17 cellular contexts compared by ENCODE assay signal in the genomic region with DNA sequence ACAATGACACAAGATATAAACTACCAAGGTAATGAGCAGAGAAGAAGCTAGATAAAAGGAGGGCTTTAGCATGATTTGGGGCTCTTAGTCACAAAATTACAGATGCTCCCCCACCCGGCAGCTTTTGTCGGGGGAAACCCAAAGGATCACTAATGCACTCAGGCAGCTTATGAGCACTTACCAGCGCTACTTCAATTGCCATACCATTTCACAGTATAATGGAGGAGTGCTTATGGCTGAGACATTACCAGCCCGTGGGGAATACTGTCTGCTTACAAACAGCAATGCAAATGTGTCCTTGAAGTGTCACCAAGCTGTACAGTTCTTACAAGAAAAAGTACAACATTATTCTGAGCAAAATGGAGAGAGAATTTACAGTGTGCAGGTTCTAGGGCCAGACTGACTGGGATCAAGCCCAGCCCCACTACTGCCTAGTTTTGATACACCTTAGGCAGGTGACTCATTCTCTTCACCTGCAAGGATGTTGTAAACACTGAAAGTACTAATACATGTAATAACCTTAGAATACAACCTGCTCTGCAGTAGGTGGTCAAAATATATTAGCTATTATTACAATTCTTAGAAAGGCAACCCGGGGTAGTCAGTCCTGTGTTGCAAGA. TPM values are rescaled to one million over a fixed set of nuclear protein-coding genes. Genes with fewer than 3 reads are reported as not detected.
DNase-seq lines count a peak whose midpoint lies in the region; FAIRE-seq and TF ChIP-seq lines count a peak whose summit lies in the region.
"Had no signal": no experiment of that assay in that cellular context is flagged by ENCODE, and none has a peak within 500 bp of the region (broad histone marks: within the 10 kb centered on the region; RNA-seq: fewer than 3 reads in every experiment).

No MANE protein-coding gene starts in this region.

- DNase-seq in NCI-H1436 treated with DMSO at 0.1 percent for 48 hours (lab: John Stamatoyannopoulos, UW) (peak; percentile 94), MCF 10A (ENCODE audit: unreplicated experiment) (peak; percentile 63), GM19240 (ENCODE audit: insufficient read length, low spot score) (no peak), glomerular visceral epithelial cell (ENCODE audit: extremely low spot score) (no peak), frontal cortex (ENCODE audit: low spot score in 2 of 2) (no peak)
- DNase-seq in stimulated activated CD4-positive, alpha-beta T cell treated with anti-CD3 and anti-CD28 coated beads, Interleukin-2, amount 100 ng/mL, for 48 hours, result no peak
- DNase-seq: activated T-cell treated with anti-CD3 and anti-CD28 coated beads, Interleukin-2, amount 50 U/mL, for 48 hours; DND-41; KBM-7; NCI-H2081 treated with DMSO at 0.1 percent for 48 hours; OCI-M1; T-helper 1 cell; testis had no signal

- H3K9me3 ChIP-seq in mucosa of stomach (ENCODE audit: control insufficient read depth, low read length), result no peaks in the 10 kb centered on the region
- H3K9me3 ChIP-seq: gastroesophageal sphincter, testis had no signal

- H3K27me3 Mint-ChIP-seq in MCF 10A (ENCODE audit: insufficient read depth, unreplicated experiment), result no peaks in the 10 kb centered on the region

- peak overlapping the region; percentile 30 for H3K27ac Mint-ChIP-seq in MCF 10A (ENCODE audit: low read depth, unreplicated experiment)

- intact Hi-C loops in MCF 10A (cut with micrococcal nuclease), result no loop called here

- H3K36me3 Mint-ChIP-seq in MCF 10A (ENCODE audit: insufficient read depth, unreplicated experiment), result peaks cover 15% of the 10 kb centered on the region

- POLR2A ChIA-PET in MCF 10A (lab: Yijun Ruan, JAX), result interaction anchor here (0.6 to 8.8 kb wide), 10 partner anchors 9 to 151 kb away, joined by 3 to 82 read pairs (median 6); a partner anchor contains a TSS

- H3K4me3 Mint-ChIP-seq in MCF 10A (ENCODE audit: unreplicated experiment), result peak overlapping the region; percentile 12
- H3K4me3 Mint-ChIP-seq: nephron had no signal

- no peak overlapping the region for H3K4me3 ChIP-seq in mucosa of stomach (ENCODE audit: low read length)
- H3K4me3 ChIP-seq: gastroesophageal sphincter, testis had no signal

- H3K9ac ChIP-seq in mucosa of stomach (ENCODE audit: low read length), result peak overlapping the region; percentile 42

- no peaks in the 10 kb centered on the region for H3K36me3 ChIP-seq in mucosa of stomach (ENCODE audit: control insufficient read depth, insufficient read depth, low read length)

- H3K27me3 ChIP-seq in mucosa of stomach (ENCODE audit: control insufficient read depth, insufficient read depth, low read length), result no peaks in the 10 kb centered on the region
- H3K27me3 ChIP-seq: gastroesophageal sphincter, testis had no signal

- CTCF ChIA-PET in MCF 10A (lab: Yijun Ruan, JAX), result interaction anchor here (0.5 to 4.6 kb wide), 15 partner anchors 8 to 299 kb away, joined by 3 to 25 read pairs (median 7); no protein-coding TSS in a partner anchor

- H3K4me1 ChIP-seq in mucosa of stomach (ENCODE audit: control insufficient read depth, insufficient read depth, low read length), result peaks cover 48% of the 10 kb centered on the region
- H3K4me1 ChIP-seq: testis had no signal

- H3K27ac ChIP-seq in 22Rv1, result peak overlapping the region; percentile 31; the same call in 1 of the 2 replicates
- H3K27ac ChIP-seq: testis had no signal

- no peak for FAIRE-seq in frontal cortex (lab: Jason Lieb, UNC)

- no peaks in the 10 kb centered on the region for H3K9me3 Mint-ChIP-seq in MCF 10A (ENCODE audit: unreplicated experiment)
- H3K9me3 Mint-ChIP-seq: nephron had no signal

- TF ChIP-seq CTCF in 22Rv1 (IDR thresholded peaks at IDR 0.05) (no peak), MCF 10A (IDR thresholded peaks at IDR 0.05; ENCODE audit: unreplicated experiment) (no peak)

- H3K4me1 Mint-ChIP-seq in MCF 10A (ENCODE audit: insufficient read depth, unreplicated experiment), result peaks cover 37% of the 10 kb centered on the region

- BruUV-seq in MCF 10A (replicated peaks; lab: Mats Ljungman, UMichigan), result TSS peak; percentile 31

RNA-seq across cellular contexts. Expression of a gene that starts 16.3 kb away (rescaled TPM):
- 34.9 and 42.8 TPM in 2 replicates for total RNA-seq in MCF 10A (2022)
- total RNA-seq in frontal cortex, result 33.0 TPM

Comparison
In these comparisons a context has a peak if more than half of its experiments do, and no peak if none do; other contexts are left out.
1. DNase-seq: peak in NCI-H1436 treated with DMSO at 0.1 percent for 48 hours (single experiment) and MCF 10A (single experiment); none in GM19240 (single experiment), glomerular visceral epithelial cell (single experiment), frontal cortex (0 of 2) and stimulated activated CD4-positive, alpha-beta T cell treated with anti-CD3 and anti-CD28 coated beads, Interleukin-2, amount 100 ng/mL, for 48 hours (0 of 2).